ENCODE assay signal across 8 cellular contexts in the genomic region with DNA sequence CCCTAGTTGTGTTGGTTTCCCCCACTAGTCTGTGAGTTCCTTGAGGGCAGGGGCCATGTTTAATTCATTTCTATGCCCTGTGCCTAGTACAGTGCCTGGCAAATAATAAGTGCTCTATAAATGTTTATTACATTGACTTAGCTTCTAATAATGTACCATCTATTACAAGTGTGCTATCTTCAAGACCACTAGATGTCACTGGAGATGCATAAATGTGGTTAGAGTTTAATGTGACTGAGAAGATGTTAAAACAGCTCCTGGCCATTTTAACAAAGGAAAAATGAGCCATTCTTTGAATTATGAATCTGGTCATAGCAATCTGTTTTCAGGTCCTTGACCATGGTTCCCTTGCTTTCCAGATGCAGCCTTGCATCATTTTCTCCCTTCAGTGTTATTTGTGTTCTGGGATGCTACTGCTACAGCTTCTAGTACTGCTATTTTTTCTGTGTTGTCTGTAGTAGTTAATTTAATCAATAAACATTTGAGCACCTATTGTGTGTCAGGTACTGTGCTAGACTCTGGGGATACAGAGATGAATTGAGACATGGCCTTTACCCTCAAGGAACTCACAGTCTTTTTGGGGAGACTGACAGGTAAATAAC. TPM values are rescaled to one million over a fixed set of nuclear protein-coding genes. Genes with fewer than 3 reads are reported as not detected.
DNase-seq lines count a peak whose midpoint lies in the region; ATAC-seq and TF ChIP-seq lines count a peak whose summit lies in the region.

No MANE protein-coding gene starts in this region.

- no peak for DNase-seq in natural killer cell
- no peak for DNase-seq in natural killer cell treated with Interleukin-12 subunit alpha and Interleukin-12 subunit beta and Interleukin-15 and Interleukin-18, amount 100 ng/mL, for 72 hours (ENCODE audit: low spot score)
- peak; percentile 22 for DNase-seq in HPDE6-E6E7 (ENCODE audit: extremely low spot score)
- peak in 1 of 2 experiments; percentile 58 for DNase-seq in PC-9
- no peak for DNase-seq in endothelial cell (ENCODE audit: low spot score)
- DNase-seq in mucosa of descending colon = peak in 1 of 3 donors; percentile 7
- no peak for DNase-seq in activated CD4-positive, alpha-beta T cell treated with anti-CD3 and anti-CD28 coated beads, Interleukin-2, amount 50 U/mL, for 48 hours
- DNase-seq in cerebellar nuclear complex (lab: John Stamatoyannopoulos, UW) = no peak

- no peak overlapping the region for H3K4me2 ChIP-seq in PC-9

- H3K9me2 ChIP-seq in PC-9 (ENCODE audit: insufficient read depth) = no peaks in the 10 kb centered on the region

- H3K4me3 ChIP-seq in PC-9 = no peak overlapping the region
- H3K4me3 ChIP-seq in mucosa of descending colon = no peak overlapping the region

- H3F3A ChIP-seq in PC-9 (ENCODE audit: insufficient read depth, low read depth) = no peaks in the 10 kb centered on the region

- H3K27me3 Mint-ChIP-seq in natural killer cell (ENCODE audit: low read depth in 2 of 2) (no peaks in the 10 kb centered on the region), endothelial cell (ENCODE audit: unreplicated experiment) (peaks cover 4% of the 10 kb centered on the region)
- peaks cover 0 to 7% of the 10 kb centered on the region in 2 donors for H3K27me3 Mint-ChIP-seq in natural killer cell treated with Interleukin-12 subunit alpha and Interleukin-12 subunit beta and Interleukin-15 and Interleukin-18, amount 100 ng/mL, for 72 hours

- H3K27ac Mint-ChIP-seq in natural killer cell (no peak overlapping the region), endothelial cell (ENCODE audit: unreplicated experiment) (no peak overlapping the region)
- H3K27ac Mint-ChIP-seq in natural killer cell treated with Interleukin-12 subunit alpha and Interleukin-12 subunit beta and Interleukin-15 and Interleukin-18, amount 100 ng/mL, for 72 hours = no peak overlapping the region

- H3K4me1 ChIP-seq in PC-9 (replicated peaks; ENCODE audit: insufficient read depth) (no peaks in the 10 kb centered on the region), mucosa of descending colon (ENCODE audit: low read depth) (no peaks in the 10 kb centered on the region)

- no peaks in the 10 kb centered on the region for H4K20me1 ChIP-seq in PC-9 (ENCODE audit: insufficient read depth)

- no TSS peak for BruUV-seq in PC-9 (replicated peaks; lab: Mats Ljungman, UMichigan)

- H2AFZ ChIP-seq in PC-9 = no peak overlapping the region

- TF ChIP-seq CTCF in natural killer cell (IDR thresholded peaks at IDR 0.05) = peak; percentile 46
- peak; percentile 87 for TF ChIP-seq CTCF in PC-9 (conservative IDR thresholded peaks at IDR 0.05)
- peak; percentile 29 for TF ChIP-seq CTCF in endothelial cell (IDR thresholded peaks at IDR 0.05; ENCODE audit: unreplicated experiment)
- TF ChIP-seq CTCF in mucosa of descending colon (IDR thresholded peaks at IDR 0.05) = peak; percentile 8

- H3K27me3 ChIP-seq in PC-9 (ENCODE audit: insufficient read depth, low read depth) = no peaks in the 10 kb centered on the region

- no peaks in the 10 kb centered on the region for H3K9me3 ChIP-seq in PC-9 (ENCODE audit: insufficient read depth, low read depth)
- H3K9me3 ChIP-seq in mucosa of descending colon = no peaks in the 10 kb centered on the region

- no peaks in the 10 kb centered on the region for H3K36me3 Mint-ChIP-seq in natural killer cell
- H3K36me3 Mint-ChIP-seq in natural killer cell treated with Interleukin-12 subunit alpha and Interleukin-12 subunit beta and Interleukin-15 and Interleukin-18, amount 100 ng/mL, for 72 hours = peaks cover 6% of the 10 kb centered on the region
- peaks cover 5% of the 10 kb centered on the region for H3K36me3 Mint-ChIP-seq in endothelial cell (ENCODE audit: low read depth, unreplicated experiment)

- POLR2A ChIA-PET in PC-9 (lab: Charles Lee; ENCODE audit: unreplicated experiment) = interaction anchor here (0.6 kb wide), 1 partner anchor 196 kb away, joined by 11 read pairs; no protein-coding TSS in a partner anchor

- no peaks in the 10 kb centered on the region for H3K79me2 ChIP-seq in PC-9 (ENCODE audit: low read depth)

- peak; percentile 58 to 71 (median 67) for ATAC-seq in natural killer cell
- no peak for ATAC-seq in natural killer cell treated with Interleukin-12 subunit alpha and Interleukin-12 subunit beta and Interleukin-15 and Interleukin-18, amount 100 ng/mL, for 72 hours
- ATAC-seq in mucosa of descending colon = peak; percentile 53

- CTCF ChIA-PET in PC-9 (lab: Charles Lee) = interaction anchor here (0.5 to 1.7 kb wide), 8 partner anchors 51 to 549 kb away, joined by 3 to 29 read pairs (median 4); no protein-coding TSS in a partner anchor

- H3K27ac ChIP-seq in PC-9 = no peak overlapping the region

- H3K36me3 ChIP-seq in PC-9 (ENCODE audit: low read depth) (no peaks in the 10 kb centered on the region), mucosa of descending colon (ENCODE audit: low read depth) (no peaks in the 10 kb centered on the region)

- intact Hi-C loops in natural killer cell (cut with micrococcal nuclease) = loop anchor here (1.0 kb wide), 2 partner anchors 181 to 240 kb away; no protein-coding TSS in a partner anchor
- intact Hi-C loops in PC-9 (cut with micrococcal nuclease; ENCODE audit: unreplicated experiment) = loop anchor here (1.0 to 5.0 kb wide), 6 partner anchors 135 to 669 kb away; no protein-coding TSS in a partner anchor
- intact Hi-C loops in mucosa of descending colon (cut with DNase I, micrococcal nuclease) = loop anchor here in 1 of 2 donors (5.0 kb wide), 1 partner anchor 239 kb away; no protein-coding TSS in a partner anchor

- H3K9me3 Mint-ChIP-seq in natural killer cell (no peaks in the 10 kb centered on the region), endothelial cell (ENCODE audit: unreplicated experiment) (no peaks in the 10 kb centered on the region)
- H3K9me3 Mint-ChIP-seq in natural killer cell treated with Interleukin-12 subunit alpha and Interleukin-12 subunit beta and Interleukin-15 and Interleukin-18, amount 100 ng/mL, for 72 hours = no peaks in the 10 kb centered on the region

- no peak overlapping the region for H3K4me3 Mint-ChIP-seq in natural killer cell
- no peak overlapping the region for H3K4me3 Mint-ChIP-seq in natural killer cell treated with Interleukin-12 subunit alpha and Interleukin-12 subunit beta and Interleukin-15 and Interleukin-18, amount 100 ng/mL, for 72 hours
- H3K4me3 Mint-ChIP-seq in endothelial cell (ENCODE audit: unreplicated experiment) = no peak overlapping the region

- H3K4me1 Mint-ChIP-seq in natural killer cell = no peaks in the 10 kb centered on the region
- H3K4me1 Mint-ChIP-seq in natural killer cell treated with Interleukin-12 subunit alpha and Interleukin-12 subunit beta and Interleukin-15 and Interleukin-18, amount 100 ng/mL, for 72 hours (ENCODE audit: low read depth in 2 of 2) = no peaks in the 10 kb centered on the region
- peaks cover 9% of the 10 kb centered on the region for H3K4me1 Mint-ChIP-seq in endothelial cell (ENCODE audit: unreplicated experiment)

RNA-seq across cellular contexts. Expression of a gene that starts 43.2 kb away (rescaled TPM):
- total RNA-seq in natural killer cell (10 to 100 TPM; 17.1 to 24.0 (median 19.3) TPM), PC-9 (2021) (14.8 and 16.5 TPM in 2 replicates), endothelial cell (ENCODE audit: unreplicated experiment) (12.2 TPM), mucosa of descending colon (10 to 100 TPM; 12.6 to 17.3 (median 13.1) TPM)
- 10 to 100 TPM; 16.6 to 18.6 TPM for total RNA-seq in natural killer cell treated with Interleukin-12 subunit alpha and Interleukin-12 subunit beta and Interleukin-15 and Interleukin-18, amount 100 ng/mL, for 72 hours

RNA-seq across cellular contexts. Expression of a gene that starts 54.7 kb away (rescaled TPM):
- total RNA-seq in natural killer cell = 10 to 100 TPM; 18.2 to 22.2 (median 21.4) TPM
- 10 to 100 TPM; 16.1 to 22.2 TPM for total RNA-seq in natural killer cell treated with Interleukin-12 subunit alpha and Interleukin-12 subunit beta and Interleukin-15 and Interleukin-18, amount 100 ng/mL, for 72 hours
- 23.7 and 26.2 TPM in 2 replicates for total RNA-seq in PC-9 (2021)
- total RNA-seq in endothelial cell (ENCODE audit: unreplicated experiment) = 18.2 TPM
- total RNA-seq in mucosa of descending colon = 10 to 100 TPM; 23.3 to 33.2 (median 25.0) TPM

Comparison
In these comparisons a context has a peak if more than half of its experiments do, and no peak if none do; other contexts are left out.
1. ATAC-seq: peak in natural killer cell (3 of 3) and mucosa of descending colon (single experiment); none in natural killer cell treated with Interleukin-12 subunit alpha and Interleukin-12 subunit beta and Interleukin-15 and Interleukin-18, amount 100 ng/mL, for 72 hours (0 of 2).
2. CTCF ChIP-seq: peak in every context shown above with its lines; median percentile 87 in PC-9; 46 in natural killer cell; 29 in endothelial cell; 8 in mucosa of descending colon.